ENCODE assay signal across 1 cellular context in genomic region chr1:51715369-51715768, GRCh38.
TF ChIP-seq lines count a peak whose summit lies in the region.

No MANE protein-coding gene starts in this region.

TF ChIP-seq in GM12878, 131 proteins besides CTCF, POLR2A, EP300 and RAD21 (continued from another document):
- TF ChIP-seq PKNOX1 (IDR thresholded peaks at IDR 0.05): 0 out of 2 replicates have a peak, but pooled peaks have one; percentile 7
- no peak for TF ChIP-seq IRF3 (IDR thresholded peaks at IDR 0.05)
- TF ChIP-seq RUNX3 (IDR thresholded peaks at IDR 0.05; ENCODE audit: low read length): peak; percentile 60; the same call in 1 of the 2 replicates
